In genomic region chr9:97386733-97387503, GRCh38 we compare ENCODE assay signal across 8 cellular contexts.
DNase-seq lines count a peak whose midpoint lies in the region; ATAC-seq, FAIRE-seq and TF ChIP-seq lines count a peak whose summit lies in the region.

No MANE protein-coding gene starts in this region.

- POLR2A ChIA-PET in AG04449 (lab: Yijun Ruan, JAX), result no interaction called here

- DNase-seq in AG04449 (ENCODE audit: low read depth, low spot score) (no peak), GM19239 (ENCODE audit: insufficient read length, low spot score) (peak; percentile 65), NCI-H1694 treated with DMSO at 0.1 percent for 48 hours (lab: John Stamatoyannopoulos, UW) (peak; percentile 15), caudate nucleus (lab: John Stamatoyannopoulos, UW) (peak in 51 of 61 donors; percentile 6 to 70 (median 35)), islet precursor cell (peak; percentile 84)
- peak in 3 of 4 experiments; percentile 42 to 79 (median 66) for DNase-seq in activated CD4-positive, CD25-positive, alpha-beta regulatory T cell (lab: John Stamatoyannopoulos, UW)
- DNase-seq in stimulated activated CD4-positive, alpha-beta T cell treated with anti-CD3 and anti-CD28 coated beads, Interleukin-1b, Interleukin-23, amount 100 ng/mL, for 1 hour (ENCODE audit: low read depth in 2 of 2), result peak; percentile 22 to 65

- no peak overlapping the region for H3K4me3 ChIP-seq in AG04449 (ENCODE audit: low read depth, low read length)

- peak; percentile 81 for FAIRE-seq in GM19239 (lab: Jason Lieb, UNC)

- CTCF ChIA-PET in AG04449 (lab: Yijun Ruan, JAX), result interaction anchor here (0.8 to 3.5 kb wide), 12 partner anchors 10 to 531 kb away, joined by 3 to 20 read pairs (median 6); partner anchors contain the start of genes TDRD7 and ZNF782

- no peak overlapping the region for H3K27ac ChIP-seq in caudate nucleus (ENCODE audit: low read depth, low read length)

- peak; percentile 84 for TF ChIP-seq CTCF in AG04449 (IDR thresholded peaks at IDR 0.05; ENCODE audit: insufficient read depth, low read length, missing control alignments)

- ATAC-seq in HG02840 (IDR thresholded peaks at IDR 0.05; ENCODE audit: low FRiP score, unreplicated experiment), result no peak
